Comparison of ENCODE assay signal across 11 cellular contexts in the genomic region with DNA sequence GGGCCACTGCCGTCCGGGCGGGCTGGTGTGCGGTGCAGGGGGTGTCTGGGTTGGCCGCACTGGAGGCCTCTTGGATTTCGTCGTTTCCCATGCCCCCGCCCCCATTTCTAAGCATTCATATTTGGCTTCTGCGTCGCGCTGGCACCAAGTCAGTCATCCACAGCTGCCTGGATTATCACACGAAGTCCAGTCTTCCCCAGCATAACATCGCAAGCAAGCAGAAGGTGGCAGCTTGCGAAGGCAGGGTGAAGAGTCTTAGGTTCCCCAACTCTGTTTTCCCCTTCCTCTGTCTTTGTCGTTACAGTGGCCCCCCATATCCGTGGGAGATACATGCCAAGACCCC. TPM values are rescaled to one million over a fixed set of nuclear protein-coding genes. Genes with fewer than 3 reads are reported as not detected.
A peak's percentile ranks its signal among the peaks of the same experiment; 100 is the strongest.
DNase-seq lines count a peak whose midpoint lies in the region; ATAC-seq and TF ChIP-seq lines count a peak whose summit lies in the region.
"Had no signal": no experiment of that assay in that cellular context is flagged by ENCODE, and none has a peak within 500 bp of the region (broad histone marks: within the 10 kb centered on the region; RNA-seq: fewer than 3 reads in every experiment).

No MANE protein-coding gene starts in this region.

- no peak for TF ChIP-seq EP300 in suprapubic skin (IDR thresholded peaks at IDR 0.05)

- no peaks in the 10 kb centered on the region for H3K36me3 Mint-ChIP-seq in endodermal cell (ENCODE audit: low read depth)

- H3K9me3 Mint-ChIP-seq in endodermal cell: no peaks in the 10 kb centered on the region

- H3K27ac ChIP-seq in endodermal cell (ENCODE audit: low read depth, low read length) (no peak overlapping the region), mesodermal cell (ENCODE audit: low read depth, low read length, severe bottlenecking) (no peak overlapping the region), suprapubic skin (no peak overlapping the region), caudate nucleus (ENCODE audit: low read depth, low read length) (no peak overlapping the region)
- H3K27ac ChIP-seq: pancreas had no signal

- TF ChIP-seq CTCF in endodermal cell (conservative IDR thresholded peaks at IDR 0.05) (no peak), suprapubic skin (IDR thresholded peaks at IDR 0.05) (no peak)

- H3K4me3 ChIP-seq in NT2/D1 (ENCODE audit: insufficient read length, low read depth) (no peak overlapping the region), endodermal cell (ENCODE audit: low read length) (no peak overlapping the region), mesodermal cell (ENCODE audit: extremely low read depth, insufficient read depth, low read length, poor library complexity, severe bottlenecking) (peak overlapping the region; percentile 27), suprapubic skin (peak overlapping the region; percentile 32)

- DNase-seq in NT2/D1 (ENCODE audit: low read depth, low spot score) (no peak), endodermal cell (no peak), suprapubic skin (ENCODE audit: low spot score in 2 of 2) (no peak), DMS114 treated with DMSO at 0.1 percent for 48 hours (lab: John Stamatoyannopoulos, UW; ENCODE audit: unreplicated experiment) (no peak), caudate nucleus (lab: John Stamatoyannopoulos, UW) (no peak)
- DNase-seq: cortex of kidney, MM.1S, NCI-H526 treated with DMSO at 0.1 percent for 48 hours, pancreas had no signal

- TF ChIP-seq POLR2A in suprapubic skin (IDR thresholded peaks at IDR 0.05) (no peak), GM18505 (IDR thresholded peaks at IDR 0.05; ENCODE audit: borderline replicate concordance, extremely low read depth, insufficient read depth, insufficient read length) (no peak)

- no peak overlapping the region for H3K27ac Mint-ChIP-seq in endodermal cell

- H3K9ac ChIP-seq in NT2/D1 (ENCODE audit: insufficient read length, low read depth): peak overlapping the region; percentile 50
- no peak overlapping the region for H3K9ac ChIP-seq in endodermal cell (ENCODE audit: extremely low read depth, low read length, poor library complexity, severe bottlenecking)

- no peak for ATAC-seq in GM18505 (IDR thresholded peaks at IDR 0.05; ENCODE audit: unreplicated experiment)

- WGBS in endodermal cell (ENCODE audit: insufficient coverage in 1 of 2, insufficient read length in 1 of 2), 2 experiments: 35 to 39% methylated on average over 5 to 16 of the region's 16 CpGs
- 30 to 33% methylated on average over 14 to 16 of the region's 16 CpGs for WGBS in mesodermal cell (ENCODE audit: insufficient coverage in 2 of 2), 2 experiments
- 14% methylated on average over 15 of the region's 16 CpGs for WGBS in suprapubic skin

- H3K27me3 Mint-ChIP-seq in endodermal cell (ENCODE audit: insufficient read depth): peaks cover 5% of the 10 kb centered on the region

- H3K4me1 ChIP-seq in NT2/D1 (ENCODE audit: insufficient read depth, insufficient read length) (no peaks in the 10 kb centered on the region), endodermal cell (ENCODE audit: control insufficient read depth, insufficient read depth, low read length) (peaks cover 3% of the 10 kb centered on the region), mesodermal cell (ENCODE audit: control insufficient read depth, insufficient read depth, low read length, poor library complexity, severe bottlenecking) (no peaks in the 10 kb centered on the region), suprapubic skin (peaks cover 18% of the 10 kb centered on the region)
- H3K4me1 ChIP-seq: pancreas had no signal

- H3K4me1 Mint-ChIP-seq in endodermal cell: peaks cover 13% of the 10 kb centered on the region

- H3K27me3 ChIP-seq in NT2/D1 (ENCODE audit: insufficient read depth, insufficient read length) (no peaks in the 10 kb centered on the region), endodermal cell (ENCODE audit: control insufficient read depth, insufficient read depth, low read length, poor library complexity, severe bottlenecking) (peaks cover 7% of the 10 kb centered on the region), suprapubic skin (peaks cover 3% of the 10 kb centered on the region)
- H3K27me3 ChIP-seq: pancreas had no signal

- H3K4me3 Mint-ChIP-seq in endodermal cell: peak overlapping the region; percentile 52

- no peaks in the 10 kb centered on the region for H3K9me3 ChIP-seq in NT2/D1 (ENCODE audit: insufficient read depth, low read length)
- no peaks in the 10 kb centered on the region for H3K9me3 ChIP-seq in endodermal cell (ENCODE audit: control insufficient read depth, low read length)
- no peaks in the 10 kb centered on the region for H3K9me3 ChIP-seq in mesodermal cell (ENCODE audit: control insufficient read depth, low read length)
- H3K9me3 ChIP-seq in suprapubic skin: no peaks in the 10 kb centered on the region
- H3K9me3 ChIP-seq: pancreas had no signal

- H3K36me3 ChIP-seq in NT2/D1 (ENCODE audit: insufficient read depth, insufficient read length, low read length): no peaks in the 10 kb centered on the region
- H3K36me3 ChIP-seq in endodermal cell (ENCODE audit: control insufficient read depth, insufficient read depth, low read length): no peaks in the 10 kb centered on the region
- no peaks in the 10 kb centered on the region for H3K36me3 ChIP-seq in mesodermal cell (ENCODE audit: control insufficient read depth, insufficient read depth, low read length)
- H3K36me3 ChIP-seq in suprapubic skin: no peaks in the 10 kb centered on the region
- H3K36me3 ChIP-seq: pancreas had no signal

RNA-seq across cellular contexts. Expression of gene ELAC2, which starts 43.5 kb away (rescaled TPM):
- total RNA-seq in endodermal cell (10 to 100 TPM; 66.8 to 77.1 TPM), suprapubic skin (100 to 1,000 TPM in 1 of 4 donors, 10 to 100 TPM in 3; 85.7 to 143 (median 87.1) TPM)
- 54.9 TPM for polyA plus RNA-seq in endodermal cell (2013, experiment 1 of 2)
- polyA plus RNA-seq in endodermal cell (2013, experiment 2 of 2): 50.6 TPM
- polyA plus RNA-seq in mesodermal cell (2013, experiment 1 of 2): 56.5 TPM
- 46.7 TPM for polyA plus RNA-seq in mesodermal cell (2013, experiment 2 of 2)

Comparison
In these comparisons a context has a peak if more than half of its experiments do, and no peak if none do; other contexts are left out.
1. H3K4me3 ChIP-seq: peak in mesodermal cell (single experiment) and suprapubic skin (single experiment); none in NT2/D1 (single experiment) and endodermal cell (single experiment).